In genomic region chr14:20624495-20625070, GRCh38 we compare ENCODE assay signal across 8 cellular contexts. TPM values are rescaled to one million over a fixed set of nuclear protein-coding genes. Genes with fewer than 3 reads are reported as not detected.
DNase-seq lines count a peak whose midpoint lies in the region; ATAC-seq, FAIRE-seq and TF ChIP-seq lines count a peak whose summit lies in the region.

No MANE protein-coding gene starts in this region.

- H3K27ac ChIP-seq in dorsolateral prefrontal cortex (peak overlapping the region in 1 of 59 donors; percentile 32), right lobe of liver (no peak overlapping the region), stomach (peak overlapping the region in 4 of 5 donors; percentile 6 to 47 (median 27))

- intact Hi-C loops in dorsolateral prefrontal cortex (cut with DNase I), result loop anchor here (5.0 to 10.0 kb wide), 3 partner anchors 58 to 460 kb away; partner anchors contain the start of genes RNASE1 (in 1 of the 2) and RNASE4 (in 1 of the 2)
- intact Hi-C loops in right lobe of liver (cut with DNase I), result no loop called here
- intact Hi-C loops in stomach (cut with DNase I; ENCODE audit: low total_unique reads), result no loop called here

- peak; percentile 11 for FAIRE-seq in G401.6 (lab: Jason Lieb, UNC)

- peak overlapping the region in 46 of 59 donors; percentile 2 to 59 (median 30) for H3K4me3 ChIP-seq in dorsolateral prefrontal cortex
- H3K4me3 ChIP-seq in right lobe of liver, result no peak overlapping the region
- H3K4me3 ChIP-seq in stomach, result peak overlapping the region; percentile 11 to 31 (median 18)

- H3K36me3 ChIP-seq in right lobe of liver (no peaks in the 10 kb centered on the region), stomach (no peaks in the 10 kb centered on the region)

- DNase-seq in T-helper 9 cell (peak; percentile 44), dorsolateral prefrontal cortex (no peak), right lobe of liver (peak in 2 of 3 donors; percentile 56 to 64), stomach (peak; percentile 75)

- peaks cover 0 to 6% (median 0%) of the 10 kb centered on the region in 4 donors for H3K4me1 ChIP-seq in right lobe of liver
- H3K4me1 ChIP-seq in stomach, result peaks cover 0 to 55% (median 39%) of the 10 kb centered on the region in 4 donors

- no peak for TF ChIP-seq POLR2A in right lobe of liver (IDR thresholded peaks at IDR 0.05)
- no peak for TF ChIP-seq POLR2A in stomach (IDR thresholded peaks at IDR 0.05)

- no peak for TF ChIP-seq CTCF in dorsolateral prefrontal cortex (IDR thresholded peaks at IDR 0.05 in 54 of 56, conservative IDR thresholded peaks at IDR 0.05 in 2 of 56; ENCODE audit: low read depth in 1 of 56, partially characterized antibody in 56 of 56)
- TF ChIP-seq CTCF in right lobe of liver (IDR thresholded peaks at IDR 0.05), result no peak
- TF ChIP-seq CTCF in stomach (IDR thresholded peaks at IDR 0.05), result no peak

- peaks cover 0 to 67% (median 21%) of the 10 kb centered on the region in 45 donors for H3K27me3 ChIP-seq in dorsolateral prefrontal cortex
- peaks cover 0 to 28% of the 10 kb centered on the region in 2 donors for H3K27me3 ChIP-seq in right lobe of liver
- peaks cover 0 to 33% (median 4%) of the 10 kb centered on the region in 3 donors for H3K27me3 ChIP-seq in stomach

- ATAC-seq in HG03432 (IDR thresholded peaks at IDR 0.05; ENCODE audit: unreplicated experiment), result peak; percentile 52
- ATAC-seq in right lobe of liver, result peak; percentile 39 to 55 (median 46)
- no peak for ATAC-seq in HG03457 (IDR thresholded peaks at IDR 0.05; ENCODE audit: unreplicated experiment)
- no peak for ATAC-seq in GM19452 (IDR thresholded peaks at IDR 0.05; ENCODE audit: unreplicated experiment)

- 13% methylated on average over 8 of the region's 22 CpGs for WGBS in right lobe of liver (ENCODE audit: insufficient coverage, low coverage, low lambda C conversion rate, missing lambda C conversion rate)
- whole genome bisulfite sequencing in stomach, 5 donors, result 5 to 8% (median 6%) methylated on average over 22 of the region's 22 CpGs

- H3K9me3 ChIP-seq in right lobe of liver (no peaks in the 10 kb centered on the region), stomach (no peaks in the 10 kb centered on the region)

- no peak for TF ChIP-seq EP300 in stomach (IDR thresholded peaks at IDR 0.05)

RNA-seq across cellular contexts. Expression of gene OR6S1, which starts 16.9 kb away (rescaled TPM):
- total RNA-seq in dorsolateral prefrontal cortex (not detected), right lobe of liver (not detected), stomach (not detected)
- not detected for polyA plus RNA-seq in stomach

RNA-seq across cellular contexts. Expression of gene RNASE12, which starts 33.4 kb away (rescaled TPM):
- total RNA-seq in dorsolateral prefrontal cortex, result not detected
- total RNA-seq in right lobe of liver, result not detected
- not detected for total RNA-seq in stomach
- polyA plus RNA-seq in stomach, result not detected

RNA-seq across cellular contexts. Expression of gene RNASE11, which starts 36.8 kb away (rescaled TPM):
- total RNA-seq in dorsolateral prefrontal cortex (not detected), right lobe of liver (not detected), stomach (not detected)
- not detected for polyA plus RNA-seq in stomach

RNA-seq across cellular contexts. Expression of gene RNASE4, which starts 59.8 kb away (rescaled TPM):
- total RNA-seq in dorsolateral prefrontal cortex (10 to 100 TPM in 2 of 120 experiments, 1 to 10 TPM in 111, under 1 TPM in 7; 0.41 to 12.0 (median 3.1) TPM), right lobe of liver (100 to 1,000 TPM; 129 to 175 (median 151) TPM), stomach (100 to 1,000 TPM in 3 of 5 donors, 10 to 100 TPM in 1, not detected in 1; 13.4 to 158 (median 117) TPM)
- polyA plus RNA-seq in stomach, result 10 to 100 TPM; 27.6 to 58.0 (median 35.4) TPM

Comparison
In these comparisons a context has a peak if more than half of its experiments do, and no peak if none do; other contexts are left out.
1. ATAC-seq: peak in HG03432 (single experiment) and right lobe of liver (4 of 4); none in HG03457 (single experiment) and GM19452 (single experiment).
2. DNase-seq: peak in T-helper 9 cell (single experiment), right lobe of liver (2 of 3) and stomach (single experiment); none in dorsolateral prefrontal cortex (0 of 10).
3. H3K27ac ChIP-seq: peak in stomach (4 of 5); none in right lobe of liver (0 of 3).
4. H3K4me3 ChIP-seq: peak in dorsolateral prefrontal cortex (46 of 59) and stomach (4 of 4); none in right lobe of liver (0 of 3).
5. intact Hi-C loops: an anchor here in dorsolateral prefrontal cortex (5.0 to 10.0 kb wide); none called in right lobe of liver and stomach.